Comparison of ENCODE assay signal across 12 cellular contexts in genomic region chr12:104182144-104182543, GRCh38. TPM values are rescaled to one million over a fixed set of nuclear protein-coding genes. Genes with fewer than 3 reads are reported as not detected.
DNase-seq lines count a peak whose midpoint lies in the region; ATAC-seq and TF ChIP-seq lines count a peak whose summit lies in the region.
"Had no signal": no experiment of that assay in that cellular context is flagged by ENCODE, and none has a peak within 500 bp of the region (broad histone marks: within the 10 kb centered on the region; RNA-seq: fewer than 3 reads in every experiment).

No MANE protein-coding gene starts in this region.

- H3K27ac ChIP-seq in esophagus muscularis mucosa (replicated peaks in 1 of 4), result peak overlapping the region; percentile 79 to 91 (median 86)
- H3K27ac ChIP-seq in muscle layer of duodenum (ENCODE audit: low read length), result peak overlapping the region; percentile 33
- peak overlapping the region; percentile 55 for H3K27ac ChIP-seq in upper lobe of right lung
- H3K27ac ChIP-seq: SJSA1 had no signal

- TF ChIP-seq CTCF in esophagus muscularis mucosa (IDR thresholded peaks at IDR 0.05) (peak in 1 of 3 experiments; percentile 16), upper lobe of right lung (IDR thresholded peaks at IDR 0.05) (no peak)

- DNase-seq in M059J (ENCODE audit: low read depth) (peak; percentile 94), esophagus muscularis mucosa (ENCODE audit: extremely low spot score) (peak; percentile 94), upper lobe of right lung (no peak), HPDE6-E6E7 (ENCODE audit: extremely low spot score) (no peak)
- DNase-seq: activated CD4-positive, alpha-beta T cell treated with anti-CD3 and anti-CD28 coated beads, Interleukin-2, amount 10 ng/mL, durations not matched to agents 7 days and 5 days; amygdala; naive B cell; NCI-H2107 had no signal

- H3K36me3 ChIP-seq in esophagus muscularis mucosa, result no peaks in the 10 kb centered on the region
- H3K36me3 ChIP-seq in muscle layer of duodenum (ENCODE audit: control insufficient read depth in 1 of 2, insufficient read depth in 2 of 2, low read length in 2 of 2), result no peaks in the 10 kb centered on the region
- H3K36me3 ChIP-seq in upper lobe of right lung, result no peaks in the 10 kb centered on the region
- H3K36me3 ChIP-seq: SJSA1 had no signal

- no peak for TF ChIP-seq POLR2A in esophagus muscularis mucosa (IDR thresholded peaks at IDR 0.05; ENCODE audit: low read depth)

- TF ChIP-seq EP300 in esophagus muscularis mucosa (IDR thresholded peaks at IDR 0.05), result peak; percentile 61

- H3K27me3 ChIP-seq in esophagus muscularis mucosa (no peaks in the 10 kb centered on the region), muscle layer of duodenum (ENCODE audit: low read depth, low read length) (no peaks in the 10 kb centered on the region), upper lobe of right lung (no peaks in the 10 kb centered on the region)
- H3K27me3 ChIP-seq: SJSA1 had no signal

- peaks cover 0 to 13% (median 6%) of the 10 kb centered on the region in 4 donors for H3K9me3 ChIP-seq in esophagus muscularis mucosa
- H3K9me3 ChIP-seq in muscle layer of duodenum (ENCODE audit: control insufficient read depth in 1 of 2, low read length in 2 of 2), result peaks cover 0 to 4% of the 10 kb centered on the region in 2 donors
- no peaks in the 10 kb centered on the region for H3K9me3 ChIP-seq in upper lobe of right lung
- H3K9me3 ChIP-seq: SJSA1 had no signal

- peaks cover 30 to 74% (median 70%) of the 10 kb centered on the region in 4 donors for H3K4me1 ChIP-seq in esophagus muscularis mucosa
- H3K4me1 ChIP-seq in muscle layer of duodenum (ENCODE audit: control insufficient read depth in 1 of 2, insufficient read depth in 2 of 2, low read length in 2 of 2), result peaks cover 6 to 8% of the 10 kb centered on the region in 2 donors
- H3K4me1 ChIP-seq in upper lobe of right lung, result peaks cover 21% of the 10 kb centered on the region

- intact Hi-C loops in esophagus muscularis mucosa (cut with DNase I), result loop anchor here (5.0 kb wide), 1 partner anchor 35 kb away; the partner anchor contains the start of gene TXNRD1
- intact Hi-C loops in upper lobe of right lung (cut with DNase I), result no loop called here

- H3K4me3 ChIP-seq in esophagus muscularis mucosa (no peak overlapping the region), muscle layer of duodenum (ENCODE audit: low read depth in 1 of 2, low read length in 2 of 2) (no peak overlapping the region), upper lobe of right lung (no peak overlapping the region)
- H3K4me3 ChIP-seq: SJSA1 had no signal

- ATAC-seq in upper lobe of right lung, result peak; percentile 45
- no peak for ATAC-seq in GM19397 (IDR thresholded peaks at IDR 0.05; ENCODE audit: unreplicated experiment)
- no peak for ATAC-seq in GM19324 (IDR thresholded peaks at IDR 0.05; ENCODE audit: low FRiP score, unreplicated experiment)

- 39% methylated on average over 4 of the region's 4 CpGs for WGBS in esophagus muscularis mucosa

RNA-seq across cellular contexts. Expression of gene TXNRD1, which starts 33.4 kb away (rescaled TPM):
- total RNA-seq in M059J (2014; rRNA removed; shearing (Covaris generic)), result 301 and 461 TPM in 2 replicates
- total RNA-seq in esophagus muscularis mucosa, result 100 to 1,000 TPM; 243 to 594 (median 299) TPM
- 161 TPM for total RNA-seq in upper lobe of right lung

RNA-seq across cellular contexts. Expression of gene NFYB, which starts 44.1 kb away (rescaled TPM):
- total RNA-seq in M059J (2014; rRNA removed; shearing (Covaris generic)), result 29.7 and 34.8 TPM in 2 replicates
- 10 to 100 TPM; 67.7 to 90.9 (median 82.4) TPM for total RNA-seq in esophagus muscularis mucosa
- total RNA-seq in upper lobe of right lung, result 37.7 TPM

Comparison
In these comparisons a context has a peak if more than half of its experiments do, and no peak if none do; other contexts are left out.
1. DNase-seq: peak in M059J (single experiment) and esophagus muscularis mucosa (single experiment); none in upper lobe of right lung (single experiment) and HPDE6-E6E7 (single experiment).
2. H3K27ac ChIP-seq: peak in every context shown above with its lines; median percentile 86 in esophagus muscularis mucosa; 55 in upper lobe of right lung; 33 in muscle layer of duodenum.